Comparison of ENCODE assay signal across 30 cellular contexts in genomic region chr12:130651188-130651587, GRCh38.
"Had no signal": no experiment of that assay in that cellular context is flagged by ENCODE, and none has a peak within 500 bp of the region (broad histone marks: within the 10 kb centered on the region; RNA-seq: fewer than 3 reads in every experiment).

No MANE protein-coding gene starts in this region.

- H3K36me3 ChIP-seq: ascending aorta, breast epithelium, cardiac muscle cell, esophagus muscularis mucosa, gastrocnemius medialis had no signal

- H3K4me1 Mint-ChIP-seq: activated CD4-positive, alpha-beta memory T cell treated with anti-CD3 and anti-CD28 coated beads, Interleukin-2, amount 10 ng/mL, durations not matched to agents 7 days and 5 days; activated CD4-positive, alpha-beta T cell treated with anti-CD3 and anti-CD28 coated beads for 36 hours; activated CD4-positive, alpha-beta T cell treated with anti-CD3 and anti-CD28 coated beads, Interleukin-2, amount 10 ng/mL, durations not matched to agents 7 days and 5 days; activated naive CD4-positive, alpha-beta T cell treated with anti-CD3 and anti-CD28 coated beads, Interleukin-2, amount 10 ng/mL, durations not matched to agents 7 days and 5 days; activated naive CD8-positive, alpha-beta T cell treated with anti-CD3 and anti-CD28 coated beads, Interleukin-2, amount 10 ng/mL, durations not matched to agents 7 days and 5 days had no signal

- H3K9me3 Mint-ChIP-seq: activated naive CD8-positive, alpha-beta T cell treated with anti-CD3 and anti-CD28 coated beads, Interleukin-2, amount 10 ng/mL, durations not matched to agents 7 days and 5 days; dendritic cell treated with granulocyte-macrophage colony-stimulating factor and Interleukin-4, amounts not matched to agents 40 ng/mL and 50 ng/mL, for 4 days had no signal

- H3K4me3 ChIP-seq: ascending aorta, breast epithelium, cardiac muscle cell, coronary artery, esophagus muscularis mucosa, gastrocnemius medialis had no signal

- H3K4me1 ChIP-seq: ascending aorta, breast epithelium, esophagus muscularis mucosa, foreskin keratinocyte, gastrocnemius medialis had no signal

- H3K27ac Mint-ChIP-seq: activated CD4-positive, alpha-beta memory T cell treated with anti-CD3 and anti-CD28 coated beads, Interleukin-2, amount 10 ng/mL, durations not matched to agents 7 days and 5 days; activated CD4-positive, alpha-beta T cell treated with anti-CD3 and anti-CD28 coated beads for 36 hours; activated CD4-positive, alpha-beta T cell treated with anti-CD3 and anti-CD28 coated beads, Interleukin-2, amount 10 ng/mL, durations not matched to agents 7 days and 5 days; activated naive CD4-positive, alpha-beta T cell treated with anti-CD3 and anti-CD28 coated beads, Interleukin-2, amount 10 ng/mL, durations not matched to agents 7 days and 5 days; activated naive CD4-positive, alpha-beta T cell treated with anti-CD3 and anti-CD28 coated beads, Interleukin-2, amount 50 U/mL, for 72 hours; activated naive CD8-positive, alpha-beta T cell treated with anti-CD3 and anti-CD28 coated beads, Interleukin-2, amount 10 ng/mL, durations not matched to agents 7 days and 5 days; activated T-cell treated with anti-CD3 and anti-CD28 coated beads, Interleukin-2, amount 50 U/mL, for 24 hours; activated T-cell treated with anti-CD3 and anti-CD28 coated beads, Interleukin-2, amount 50 U/mL, for 72 hours; dendritic cell treated with granulocyte-macrophage colony-stimulating factor and Interleukin-4, amounts not matched to agents 40 ng/mL and 50 ng/mL, for 4 days; endodermal cell had no signal

- H3K27ac ChIP-seq: ascending aorta, breast epithelium, cardiac muscle cell, coronary artery, esophagus muscularis mucosa, foreskin keratinocyte, gastrocnemius medialis had no signal

- H3K9me3 ChIP-seq: ascending aorta, gastrocnemius medialis had no signal

- H3K4me3 Mint-ChIP-seq: activated CD4-positive, alpha-beta memory T cell treated with anti-CD3 and anti-CD28 coated beads, Interleukin-2, amount 10 ng/mL, durations not matched to agents 7 days and 5 days; activated CD4-positive, alpha-beta T cell treated with anti-CD3 and anti-CD28 coated beads for 36 hours; activated CD4-positive, alpha-beta T cell treated with anti-CD3 and anti-CD28 coated beads, Interleukin-2, amount 10 ng/mL, durations not matched to agents 7 days and 5 days; activated naive CD4-positive, alpha-beta T cell treated with anti-CD3 and anti-CD28 coated beads, Interleukin-2, amount 10 ng/mL, durations not matched to agents 7 days and 5 days; activated naive CD8-positive, alpha-beta T cell treated with anti-CD3 and anti-CD28 coated beads, Interleukin-2, amount 10 ng/mL, durations not matched to agents 7 days and 5 days; activated T-cell treated with anti-CD3 and anti-CD28 coated beads, Interleukin-2, amount 50 U/mL, for 24 hours; activated T-cell treated with anti-CD3 and anti-CD28 coated beads, Interleukin-2, amount 50 U/mL, for 72 hours; dendritic cell treated with granulocyte-macrophage colony-stimulating factor and Interleukin-4, amounts not matched to agents 40 ng/mL and 50 ng/mL, for 4 days; endodermal cell had no signal

- H3K27me3 ChIP-seq: ascending aorta, breast epithelium, cardiac muscle cell, dorsolateral prefrontal cortex, esophagus muscularis mucosa, foreskin keratinocyte, gastrocnemius medialis had no signal

- H3K27me3 Mint-ChIP-seq: activated CD4-positive, alpha-beta memory T cell treated with anti-CD3 and anti-CD28 coated beads, Interleukin-2, amount 10 ng/mL, durations not matched to agents 7 days and 5 days; activated CD4-positive, alpha-beta T cell treated with anti-CD3 and anti-CD28 coated beads, Interleukin-2, amount 10 ng/mL, durations not matched to agents 7 days and 5 days; activated naive CD4-positive, alpha-beta T cell treated with anti-CD3 and anti-CD28 coated beads, Interleukin-2, amount 10 ng/mL, durations not matched to agents 7 days and 5 days; activated T-cell treated with anti-CD3 and anti-CD28 coated beads, Interleukin-2, amount 50 U/mL, for 24 hours; dendritic cell treated with granulocyte-macrophage colony-stimulating factor and Interleukin-4, amounts not matched to agents 40 ng/mL and 50 ng/mL, for 4 days had no signal

- DNase-seq: activated CD4-positive, alpha-beta memory T cell treated with anti-CD3 and anti-CD28 coated beads, Interleukin-2, amount 10 ng/mL, durations not matched to agents 7 days and 5 days; activated CD4-positive, alpha-beta T cell treated with anti-CD3 and anti-CD28 coated beads for 36 hours; activated CD4-positive, alpha-beta T cell treated with anti-CD3 and anti-CD28 coated beads, Interleukin-2, amount 10 ng/mL, durations not matched to agents 7 days and 5 days; activated CD4-positive, alpha-beta T cell treated with anti-CD3 and anti-CD28 coated beads, Interleukin-2, amount 50 U/mL, for 4 hours; activated CD4-positive, CD25-positive, alpha-beta regulatory T cell; activated CD4-positive, CD25-positive, alpha-beta regulatory T cell treated with anti-CD3 and anti-CD28 coated beads, Interleukin-2, amount 50 U/mL, for 72 hours; activated CD8-positive, alpha-beta memory T cell treated with anti-CD3 and anti-CD28 coated beads, Interleukin-2, amount 50 U/mL, for 48 hours; activated gamma-delta T cell; activated naive CD4-positive, alpha-beta T cell; activated naive CD4-positive, alpha-beta T cell treated with anti-CD3 and anti-CD28 coated beads, Interleukin-2, amount 10 ng/mL, durations not matched to agents 7 days and 5 days; activated naive CD8-positive, alpha-beta T cell treated with anti-CD3 and anti-CD28 coated beads, Interleukin-2, amount 10 ng/mL, durations not matched to agents 7 days and 5 days; activated T-cell treated with anti-CD3 and anti-CD28 coated beads for 4 hours; activated T-cell treated with anti-CD3 and anti-CD28 coated beads, Interleukin-2, amount 50 U/mL, for 24 hours; activated T-cell treated with anti-CD3 and anti-CD28 coated beads, Interleukin-2, amount 50 U/mL, for 72 hours; central memory CD4-positive, alpha-beta T cell; cerebellar nuclear complex; dorsolateral prefrontal cortex; effector memory CD4-positive, alpha-beta T cell; endodermal cell; foreskin keratinocyte; gastrocnemius medialis; glutamatergic neuron; T-helper 2 cell had no signal

- H3K36me3 Mint-ChIP-seq: activated naive CD4-positive, alpha-beta T cell treated with anti-CD3 and anti-CD28 coated beads, Interleukin-2, amount 10 ng/mL, durations not matched to agents 7 days and 5 days; activated naive CD4-positive, alpha-beta T cell treated with anti-CD3 and anti-CD28 coated beads, Interleukin-2, amount 50 U/mL, for 72 hours; activated naive CD8-positive, alpha-beta T cell treated with anti-CD3 and anti-CD28 coated beads, Interleukin-2, amount 10 ng/mL, durations not matched to agents 7 days and 5 days had no signal
